In genomic region chr1:177103005-177103404, GRCh38 we compare ENCODE assay signal across 25 cellular contexts.
"Had no signal": no experiment of that assay in that cellular context is flagged by ENCODE, and none has a peak within 500 bp of the region (broad histone marks: within the 10 kb centered on the region; RNA-seq: fewer than 3 reads in every experiment).

No MANE protein-coding gene starts in this region.

- H3K4me3 Mint-ChIP-seq: endodermal cell, immature natural killer cell, naive B cell, nephron had no signal

- H3K27ac Mint-ChIP-seq: endodermal cell, immature natural killer cell, nephron had no signal

- H3K36me3 Mint-ChIP-seq: immature natural killer cell, naive B cell had no signal

- ATAC-seq: esophagus mucosa, left ventricle myocardium superior, lower lobe of right lung, mucosa of descending colon, right lobe of liver had no signal

- H3K4me1 Mint-ChIP-seq: immature natural killer cell, naive B cell, nephron had no signal

- H3K9me3 Mint-ChIP-seq: endodermal cell, nephron had no signal

- DNase-seq: central memory CD4-positive, alpha-beta T cell; effector CD8-positive, alpha-beta T cell; endodermal cell; foreskin melanocyte; hypothalamus; immature natural killer cell; left ventricle myocardium superior; lower lobe of right lung; mucosa of descending colon; naive B cell; nucleus accumbens; right lobe of liver; small intestine; stimulated activated CD4-positive, alpha-beta T cell treated with anti-CD3 and anti-CD28 coated beads, Interleukin-15, amount 100 ng/mL, for 24 hours; stimulated activated CD4-positive, alpha-beta T cell treated with anti-CD3 and anti-CD28 coated beads, Interleukin-2, amount 100 ng/mL, for 48 hours; stimulated activated naive CD4-positive, alpha-beta T cell treated with Interleukin-2 at 50 U/mL for 16 hours; stomach; testis; tibial artery; upper lobe of left lung had no signal

- FAIRE-seq: colon, keratinocyte, small intestine, urothelium cell line had no signal
